In genomic region chr10:78964952-78965633, GRCh38 we compare ENCODE assay signal across 9 cellular contexts.
DNase-seq lines count a peak whose midpoint lies in the region; ATAC-seq, FAIRE-seq and TF ChIP-seq lines count a peak whose summit lies in the region.
"Had no signal": no experiment of that assay in that cellular context is flagged by ENCODE, and none has a peak within 500 bp of the region (broad histone marks: within the 10 kb centered on the region; RNA-seq: fewer than 3 reads in every experiment).

No MANE protein-coding gene starts in this region.

- H3K36me3 ChIP-seq in Loucy (ENCODE audit: insufficient read depth, low read length) (no peaks in the 10 kb centered on the region), GM12878 (ENCODE audit: control insufficient read depth in 2 of 2, insufficient read depth in 2 of 2, low read length in 1 of 2) (no peaks in the 10 kb centered on the region)

- no peak for FAIRE-seq in GM12878 (lab: Jason Lieb, UNC)

- no TSS peak for BruUV-seq in GM12878 (replicated peaks; lab: Mats Ljungman, UMichigan)

- POLR2A ChIA-PET in GM12878 (lab: Charles Lee) = no interaction called here

- RAD21 ChIA-PET in GM12878 (lab: Charles Lee; ENCODE audit: unreplicated experiment) = no interaction called here

- DNase-seq in A172 (ENCODE audit: low spot score) = peak; percentile 91
- no peak for DNase-seq in GM12878 (ENCODE audit: low read depth, low spot score)
- peak; percentile 93 for DNase-seq in left kidney (ENCODE audit: low read depth, low spot score)
- DNase-seq in activated effector memory CD4-positive, alpha-beta T cell treated with Interleukin-2 at 50 U/mL for 16 hours = no peak
- DNase-seq in activated CD4-positive, alpha-beta T cell treated with anti-CD3 and anti-CD28 coated beads, Interleukin-2, amount 50 U/mL, for 48 hours = no peak
- DNase-seq in hepatic stellate cell (ENCODE audit: low spot score) = no peak
- DNase-seq in Kasumi-1 (lab: John Stamatoyannopoulos, UW) = no peak
- DNase-seq: CD4-positive, alpha-beta memory T cell had no signal

- CTCF ChIA-PET in GM12878 (lab: Yijun Ruan, JAX) = no interaction called here

- peak; percentile 35; the same call in 1 of the 3 replicates for ATAC-seq in GM12878

- in situ Hi-C loops in GM12878 (cut with MboI) = no loop called here

- no peak for TF ChIP-seq EP300 in GM12878 (IDR thresholded peaks at IDR 0.05; ENCODE audit: borderline replicate concordance in 1 of 2, control insufficient read depth in 1 of 2, low read depth in 2 of 2, low read length in 2 of 2)

- SMC1A ChIA-PET in GM12878 (lab: Charles Lee; ENCODE audit: uncharacterized antibody, unreplicated experiment) = no interaction called here

- H3K27me3 ChIP-seq in Loucy (ENCODE audit: insufficient read depth, low read length, poor library complexity, severe bottlenecking) (no peaks in the 10 kb centered on the region), GM12878 (replicated peaks in 1 of 2; ENCODE audit: control insufficient read depth in 2 of 2, insufficient read depth in 2 of 2, low read length in 1 of 2) (peaks cover 2 to 5% of the 10 kb centered on the region in 2 experiments; a peak in 2 of 4 replicates)

- no peaks in the 10 kb centered on the region for H3F3A ChIP-seq in Loucy (ENCODE audit: low read depth)

- H3K4me2 ChIP-seq in Loucy (ENCODE audit: low read depth, low read length, poor library complexity, severe bottlenecking) = peak overlapping the region; percentile 48
- no peak overlapping the region for H3K4me2 ChIP-seq in GM12878 (ENCODE audit: control insufficient read depth, insufficient read depth)

- H3K9me3 ChIP-seq in Loucy (ENCODE audit: insufficient read depth, low read depth, low read length) (no peaks in the 10 kb centered on the region), GM12878 (replicated peaks; ENCODE audit: control insufficient read depth, insufficient read depth, low read length) (no peaks in the 10 kb centered on the region)

- H2AFZ ChIP-seq in Loucy (ENCODE audit: low read length) = 0 out of 2 replicates have a peak overlapping the region, but pooled peaks have one; percentile 22
- no peak overlapping the region for H2AFZ ChIP-seq in GM12878 (ENCODE audit: control insufficient read depth, low read depth, low read length)

- no peak overlapping the region for H3K4me3 ChIP-seq in Loucy (ENCODE audit: low read length, poor library complexity, severe bottlenecking)
- no peak overlapping the region for H3K4me3 ChIP-seq in GM12878

- H3K9ac ChIP-seq in Loucy (ENCODE audit: low read depth, low read length, poor library complexity, severe bottlenecking) (peak overlapping the region; percentile 42), GM12878 (ENCODE audit: control insufficient read depth, insufficient read depth, low read length) (no peak overlapping the region)

- no peak for TF ChIP-seq POLR2A in GM12878 (IDR thresholded peaks at IDR 0.05; ENCODE audit: low read depth, low read length)

- H3K4me1 ChIP-seq in Loucy (ENCODE audit: insufficient read depth, low read length, poor library complexity, severe bottlenecking) (peaks cover 23% of the 10 kb centered on the region), GM12878 (ENCODE audit: control insufficient read depth, insufficient read depth, low read length) (no peaks in the 10 kb centered on the region)

- no peak for TF ChIP-seq CTCF in Loucy (conservative IDR thresholded peaks at IDR 0.05; ENCODE audit: low read length)
- no peak for TF ChIP-seq CTCF in GM12878 (IDR thresholded peaks at IDR 0.05 in 2 of 3, conservative IDR thresholded peaks at IDR 0.05 in 1 of 3; ENCODE audit: control insufficient read depth in 2 of 3, extremely low read depth in 1 of 3, insufficient read depth in 1 of 3, low read depth in 3 of 3, low read length in 3 of 3)

- H3K27ac ChIP-seq in GM12878 (ENCODE audit: control insufficient read depth, insufficient read depth) = no peak overlapping the region

- H4K20me1 ChIP-seq in Loucy (ENCODE audit: insufficient read depth, low read length, poor library complexity, severe bottlenecking) (no peaks in the 10 kb centered on the region), GM12878 (ENCODE audit: control insufficient read depth, insufficient read depth) (no peaks in the 10 kb centered on the region)

- TF ChIP-seq RAD21 in GM12878 (IDR thresholded peaks at IDR 0.05; ENCODE audit: insufficient read depth, low read depth, low read length) = no peak

- WGBS in GM12878 (ENCODE audit: insufficient coverage, insufficient replicate concordance, low lambda C conversion rate, missing lambda C conversion rate) = 23% methylated on average over 17 of the region's 17 CpGs

- no peaks in the 10 kb centered on the region for H3K9me2 ChIP-seq in Loucy (replicated peaks; ENCODE audit: low read depth, low read length)

- no peaks in the 10 kb centered on the region for H3K79me2 ChIP-seq in Loucy (ENCODE audit: insufficient read depth, low read length)
- H3K79me2 ChIP-seq in GM12878 (ENCODE audit: control insufficient read depth, insufficient read depth, low read length) = no peaks in the 10 kb centered on the region

- intact Hi-C loops in GM12878 (cut with micrococcal nuclease; ENCODE audit: unreplicated experiment) = no loop called here

TF ChIP-seq in GM12878, 131 proteins besides CTCF, POLR2A, EP300 and RAD21:
- no peak for TF ChIP-seq ZZZ3 (IDR thresholded peaks at IDR 0.05; ENCODE audit: control insufficient read depth, insufficient read length, low read depth)
TF ChIP-seq in GM12878: peak in this region for 0.

Comparison
In these comparisons a context has a peak if more than half of its experiments do, and no peak if none do; other contexts are left out.
1. DNase-seq: peak in A172 (single experiment) and left kidney (single experiment); none in GM12878 (single experiment), activated effector memory CD4-positive, alpha-beta T cell treated with Interleukin-2 at 50 U/mL for 16 hours (single experiment), activated CD4-positive, alpha-beta T cell treated with anti-CD3 and anti-CD28 coated beads, Interleukin-2, amount 50 U/mL, for 48 hours (0 of 2), hepatic stellate cell (single experiment) and Kasumi-1 (0 of 2).